Comparison of ENCODE assay signal across 15 cellular contexts in genomic region chr12:103085541-103085940, GRCh38.
DNase-seq lines count a peak whose midpoint lies in the region; ATAC-seq lines count a peak whose summit lies in the region.
"Had no signal": no experiment of that assay in that cellular context is flagged by ENCODE, and none has a peak within 500 bp of the region (broad histone marks: within the 10 kb centered on the region; RNA-seq: fewer than 3 reads in every experiment).

No MANE protein-coding gene starts in this region.

- intact Hi-C loops in posterior cingulate gyrus (cut with DNase I): loop anchor here (5.0 kb wide), 1 partner anchor 297 kb away; no protein-coding TSS in a partner anchor

- peaks cover 1% of the 10 kb centered on the region for H3K9me3 Mint-ChIP-seq in activated naive CD8-positive, alpha-beta T cell treated with anti-CD3 and anti-CD28 coated beads for 36 hours
- H3K9me3 Mint-ChIP-seq: activated T-helper 2 cell treated with anti-CD3 and anti-CD28 coated beads, Interferon-gamma antibody, Interleukin-2, Interleukin-4, amounts not matched to agents 10 μg/mL and 5 μg/mL and 100 μg/mL, durations not matched to agents 14 hours and 24 hours and 36 hours had no signal

- ATAC-seq in HG03045 (IDR thresholded peaks at IDR 0.05; ENCODE audit: unreplicated experiment): peak; percentile 53
- ATAC-seq: activated CD8-positive, alpha-beta T cell treated with anti-CD3 and anti-CD28 coated beads, Interleukin-2, amount 10 ng/mL, durations not matched to agents 7 days and 5 days; SK-N-SH treated with all-trans-retinoic acid at 6 μM for 48 hours had no signal

- H3K27me3 Mint-ChIP-seq in activated naive CD8-positive, alpha-beta T cell treated with anti-CD3 and anti-CD28 coated beads for 36 hours: no peaks in the 10 kb centered on the region

- peaks cover 2% of the 10 kb centered on the region for H3K36me3 Mint-ChIP-seq in activated naive CD8-positive, alpha-beta T cell treated with anti-CD3 and anti-CD28 coated beads for 36 hours

- DNase-seq in NCI-H1092 treated with DMSO at 0.1 percent for 48 hours (lab: John Stamatoyannopoulos, UW): peak; percentile 49
- DNase-seq in NCI-H1092 (lab: John Stamatoyannopoulos, UW): no peak
- peak; percentile 41 for DNase-seq in NCI-H187 treated with DMSO at 0.1 percent for 48 hours (lab: John Stamatoyannopoulos, UW)
- DNase-seq in posterior cingulate gyrus: no peak
- DNase-seq in HuH-7 (ENCODE audit: low spot score): no peak
- no peak for DNase-seq in activated naive CD8-positive, alpha-beta T cell treated with anti-CD3 and anti-CD28 coated beads for 36 hours
- no peak for DNase-seq in NCI-H526 (lab: John Stamatoyannopoulos, UW)
- DNase-seq: activated CD8-positive, alpha-beta T cell treated with anti-CD3 and anti-CD28 coated beads, Interleukin-2, amount 10 ng/mL, durations not matched to agents 7 days and 5 days; colonic mucosa; IMR-90; islet precursor cell; stimulated activated CD4-positive, alpha-beta T cell treated with anti-CD3 and anti-CD28 coated beads, Interleukin-4, amount 100 ng/mL, for 24 hours had no signal

- no peak overlapping the region for H3K27ac Mint-ChIP-seq in activated naive CD8-positive, alpha-beta T cell treated with anti-CD3 and anti-CD28 coated beads for 36 hours
- H3K27ac Mint-ChIP-seq: activated CD8-positive, alpha-beta T cell treated with anti-CD3 and anti-CD28 coated beads, Interleukin-2, amount 10 ng/mL, durations not matched to agents 7 days and 5 days; activated T-helper 2 cell treated with anti-CD3 and anti-CD28 coated beads, Interferon-gamma antibody, Interleukin-2, Interleukin-4, amounts not matched to agents 10 μg/mL and 5 μg/mL and 100 μg/mL, durations not matched to agents 14 hours and 24 hours and 36 hours had no signal

- H3K4me3 Mint-ChIP-seq in activated naive CD8-positive, alpha-beta T cell treated with anti-CD3 and anti-CD28 coated beads for 36 hours: no peak overlapping the region
- H3K4me3 Mint-ChIP-seq: activated CD8-positive, alpha-beta T cell treated with anti-CD3 and anti-CD28 coated beads, Interleukin-2, amount 10 ng/mL, durations not matched to agents 7 days and 5 days had no signal

- no peaks in the 10 kb centered on the region for H3K4me1 Mint-ChIP-seq in activated naive CD8-positive, alpha-beta T cell treated with anti-CD3 and anti-CD28 coated beads for 36 hours

Comparison
In these comparisons a context has a peak if more than half of its experiments do, and no peak if none do; other contexts are left out.
1. DNase-seq: peak in NCI-H1092 treated with DMSO at 0.1 percent for 48 hours (single experiment) and NCI-H187 treated with DMSO at 0.1 percent for 48 hours (single experiment); none in NCI-H1092 (single experiment), posterior cingulate gyrus (0 of 10), HuH-7 (single experiment), activated naive CD8-positive, alpha-beta T cell treated with anti-CD3 and anti-CD28 coated beads for 36 hours (single experiment) and NCI-H526 (0 of 2).